Comparison of ENCODE assay signal across 8 cellular contexts in the genomic region with DNA sequence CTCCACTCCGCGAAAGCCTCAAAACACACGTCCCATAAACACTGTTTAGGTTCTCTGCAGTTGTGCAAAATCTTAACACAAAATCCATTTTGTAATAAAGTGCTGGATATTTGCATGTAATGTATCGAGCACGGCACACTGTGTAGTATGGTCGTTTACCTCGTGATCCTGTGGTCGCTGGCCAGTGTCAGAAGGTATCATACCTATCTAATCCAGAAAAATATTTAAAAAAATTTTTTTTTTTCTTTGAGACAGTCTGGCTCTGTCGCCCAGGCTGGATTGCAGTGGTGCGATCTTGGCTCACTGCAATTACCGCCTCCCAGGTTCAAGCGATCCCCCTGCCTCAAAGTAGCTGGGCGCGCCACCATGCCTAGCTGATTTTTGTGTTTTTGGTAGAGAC. TPM values are rescaled to one million over a fixed set of nuclear protein-coding genes. Genes with fewer than 3 reads are reported as not detected.
DNase-seq lines count a peak whose midpoint lies in the region; ATAC-seq and TF ChIP-seq lines count a peak whose summit lies in the region.

No MANE protein-coding gene starts in this region.

- H3K36me3 ChIP-seq in sigmoid colon = peaks cover 5 to 47% (median 29%) of the 10 kb centered on the region in 4 donors

- ATAC-seq in T-helper 17 cell = no peak
- ATAC-seq in HG03135 (IDR thresholded peaks at IDR 0.05; ENCODE audit: unreplicated experiment) = no peak

- TF ChIP-seq EP300 in sigmoid colon (IDR thresholded peaks at IDR 0.05) = no peak

- WGBS in sigmoid colon, 2 donors = 37 to 46% methylated on average over 14 of the region's 14 CpGs

- peaks cover 21% of the 10 kb centered on the region for H3K27me3 Mint-ChIP-seq in T-helper 17 cell

- H3K9me3 ChIP-seq in T-helper 17 cell (ENCODE audit: control insufficient read depth, low read length, poor library complexity, severe bottlenecking) = no peaks in the 10 kb centered on the region
- H3K9me3 ChIP-seq in sigmoid colon = no peaks in the 10 kb centered on the region

- TF ChIP-seq POLR2A in sigmoid colon (IDR thresholded peaks at IDR 0.05) = no peak

- H3K4me3 Mint-ChIP-seq in T-helper 17 cell = peak overlapping the region; percentile 99

- H3K36me3 Mint-ChIP-seq in T-helper 17 cell (ENCODE audit: low read depth) = peaks cover 3% of the 10 kb centered on the region

- TF ChIP-seq CTCF in GM12865 (IDR thresholded peaks at IDR 0.05; ENCODE audit: insufficient read depth, low read depth, low read length, missing control alignments) (no peak), fibroblast of the aortic adventitia (IDR thresholded peaks at IDR 0.05; ENCODE audit: insufficient read depth, low read length) (no peak), sigmoid colon (IDR thresholded peaks at IDR 0.05) (no peak)

- peaks cover 0 to 55% (median 43%) of the 10 kb centered on the region in 4 donors for H3K4me1 ChIP-seq in sigmoid colon

- peaks cover 34% of the 10 kb centered on the region for H3K4me1 Mint-ChIP-seq in T-helper 17 cell

- intact Hi-C loops in sigmoid colon (cut with DNase I) = loop anchor here (5.0 kb wide), 1 partner anchor 253 kb away; no protein-coding TSS in a partner anchor

- H3K27me3 ChIP-seq in sigmoid colon = peaks cover 11 to 23% (median 14%) of the 10 kb centered on the region in 3 donors

- DNase-seq in GM12865 (ENCODE audit: low read depth) = no peak
- no peak for DNase-seq in T-helper 17 cell
- DNase-seq in fibroblast of the aortic adventitia (ENCODE audit: low read depth) = no peak
- no peak for DNase-seq in sigmoid colon
- no peak for DNase-seq in NCI-H1092 (lab: John Stamatoyannopoulos, UW)
- DNase-seq in cerebellar nuclear complex (lab: John Stamatoyannopoulos, UW) = no peak
- DNase-seq in NCI-H1105 treated with DMSO at 0.1 percent for 48 hours (lab: John Stamatoyannopoulos, UW) = no peak

- H3K4me3 ChIP-seq in GM12865 (ENCODE audit: low read depth, low read length) (peak overlapping the region; percentile 95), fibroblast of the aortic adventitia (ENCODE audit: low read depth, low read length) (peak overlapping the region; percentile 77), sigmoid colon (peak overlapping the region; percentile 56 to 77 (median 76))

- peak overlapping the region; percentile 96 for H3K27ac Mint-ChIP-seq in T-helper 17 cell

- H3K27ac ChIP-seq in sigmoid colon = peak overlapping the region; percentile 79 to 87 (median 82)

RNA-seq across cellular contexts. Expression of a gene that starts 1.0 kb away (rescaled TPM):
- total RNA-seq in T-helper 17 cell (1,000 to 10,000 TPM; 1,542 to 1,684 TPM), fibroblast of the aortic adventitia (ENCODE audit: low replicate concordance) (268 and 400 TPM in 2 replicates), sigmoid colon (100 to 1,000 TPM; 215 to 718 (median 492) TPM)
- 1,000 to 10,000 TPM; 1,011 to 2,321 (median 1,651) TPM for polyA plus RNA-seq in sigmoid colon

RNA-seq across cellular contexts. Expression of a gene that starts 8.9 kb away (rescaled TPM):
- total RNA-seq in T-helper 17 cell (10 to 100 TPM; 19.8 to 23.2 TPM), fibroblast of the aortic adventitia (ENCODE audit: low replicate concordance) (0.54 and 2.4 TPM in 2 replicates), sigmoid colon (1 to 10 TPM; 4.9 to 10.0 (median 7.0) TPM)
- polyA plus RNA-seq in sigmoid colon = 1 to 10 TPM in 2 of 3 donors, under 1 TPM in 1; 0.60 to 3.4 (median 1.2) TPM
